In the genomic region with DNA sequence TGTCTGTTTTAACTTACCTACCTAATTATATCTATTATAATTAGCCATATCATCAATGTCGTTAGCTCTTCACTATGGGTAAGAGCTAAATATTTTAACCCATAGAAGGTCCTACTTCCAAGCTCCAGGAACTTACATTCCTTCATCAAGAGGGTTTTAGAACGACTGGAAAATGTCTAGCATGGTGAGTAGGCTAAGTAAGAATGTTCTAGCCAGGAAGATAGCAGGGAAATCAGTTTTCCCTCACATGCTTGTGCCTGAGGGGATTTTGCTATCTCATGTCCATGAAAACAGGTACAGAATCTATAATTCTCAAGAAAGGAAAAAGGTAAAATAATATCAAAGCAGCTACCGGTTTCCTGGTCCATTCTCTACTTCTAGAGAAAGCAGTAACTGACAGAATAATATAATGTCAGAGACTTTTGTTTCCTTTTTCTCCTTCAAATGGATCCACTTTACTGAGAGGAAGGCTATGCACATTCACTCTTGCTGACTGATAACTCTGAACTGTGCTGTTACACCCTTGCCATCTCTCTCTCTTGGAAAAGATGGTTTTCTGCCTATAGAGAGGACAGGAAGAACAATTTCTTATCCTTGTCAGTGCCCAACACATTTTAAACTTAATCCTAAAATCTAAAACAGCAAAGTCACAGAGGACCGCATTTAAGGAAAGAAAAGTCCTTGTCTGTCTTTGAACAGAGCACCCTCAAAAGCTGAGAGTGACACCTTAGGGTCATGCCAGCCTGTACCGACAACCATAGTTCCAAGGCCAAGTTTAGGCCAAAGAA, we compare ENCODE assay signal across 18 cellular contexts.
DNase-seq lines count a peak whose midpoint lies in the region; ATAC-seq and TF ChIP-seq lines count a peak whose summit lies in the region.
"Had no signal": no experiment of that assay in that cellular context is flagged by ENCODE, and none has a peak within 500 bp of the region (broad histone marks: within the 10 kb centered on the region; RNA-seq: fewer than 3 reads in every experiment).

No MANE protein-coding gene starts in this region.

- H2BK12ac ChIP-seq in mesenchymal stem cell (ENCODE audit: low read length in 2 of 2), result peak overlapping the region in 1 of 2 experiments; percentile 59

- no peak overlapping the region for H3K23ac ChIP-seq in mesenchymal stem cell (ENCODE audit: low read length in 2 of 2)

- no peak overlapping the region for H3K4ac ChIP-seq in mesenchymal stem cell (ENCODE audit: low read depth in 1 of 2, low read length in 2 of 2)

- intact Hi-C loops in upper lobe of right lung (cut with DNase I), result no loop called here

- H3K4me3 Mint-ChIP-seq in activated naive CD8-positive, alpha-beta T cell treated with anti-CD3 and anti-CD28 coated beads, Interleukin-2, amount 50 U/mL, for 24 hours, result no peak overlapping the region
- H3K4me3 Mint-ChIP-seq in activated naive CD8-positive, alpha-beta T cell treated with anti-CD3 and anti-CD28 coated beads for 36 hours, result no peak overlapping the region
- no peak overlapping the region for H3K4me3 Mint-ChIP-seq in brain
- H3K4me3 Mint-ChIP-seq: activated B cell treated with CpG ODN at 0.5 μM for 24 hours had no signal

- H2BK15ac ChIP-seq in mesenchymal stem cell (ENCODE audit: low read depth, poor library complexity, severe bottlenecking), result no peak overlapping the region

- H3K27me3 Mint-ChIP-seq in activated naive CD8-positive, alpha-beta T cell treated with anti-CD3 and anti-CD28 coated beads, Interleukin-2, amount 50 U/mL, for 24 hours, result no peaks in the 10 kb centered on the region
- no peaks in the 10 kb centered on the region for H3K27me3 Mint-ChIP-seq in activated naive CD8-positive, alpha-beta T cell treated with anti-CD3 and anti-CD28 coated beads for 36 hours
- no peaks in the 10 kb centered on the region for H3K27me3 Mint-ChIP-seq in brain
- H3K27me3 Mint-ChIP-seq: activated B cell treated with CpG ODN at 0.5 μM for 24 hours had no signal

- no peak for TF ChIP-seq CTCF in brain (conservative IDR thresholded peaks at IDR 0.05)
- TF ChIP-seq CTCF in upper lobe of right lung (IDR thresholded peaks at IDR 0.05), result no peak

- H3K4me3 ChIP-seq in mesenchymal stem cell (ENCODE audit: insufficient read depth in 1 of 2, low read depth in 1 of 2, low read length in 2 of 2) (no peak overlapping the region), upper lobe of right lung (no peak overlapping the region)
- H3K4me3 ChIP-seq: A549 had no signal

- H3K79me1 ChIP-seq in mesenchymal stem cell (replicated peaks; ENCODE audit: low read length, poor library complexity, severe bottlenecking), result peaks cover 15% of the 10 kb centered on the region

- ATAC-seq in activated naive CD8-positive, alpha-beta T cell treated with anti-CD3 and anti-CD28 coated beads, Interleukin-2, amount 50 U/mL, for 24 hours, result no peak
- no peak for ATAC-seq in upper lobe of right lung
- ATAC-seq in GM18870 (IDR thresholded peaks at IDR 0.05; ENCODE audit: unreplicated experiment), result no peak
- ATAC-seq: A549, Right ventricle myocardium inferior had no signal

- peaks cover 23% of the 10 kb centered on the region for H3K36me3 Mint-ChIP-seq in activated naive CD8-positive, alpha-beta T cell treated with anti-CD3 and anti-CD28 coated beads, Interleukin-2, amount 50 U/mL, for 24 hours (ENCODE audit: low read depth)
- H3K36me3 Mint-ChIP-seq in activated naive CD8-positive, alpha-beta T cell treated with anti-CD3 and anti-CD28 coated beads for 36 hours, result peaks cover 42% of the 10 kb centered on the region
- peaks cover 8% of the 10 kb centered on the region for H3K36me3 Mint-ChIP-seq in brain

- no peak overlapping the region for H2BK5ac ChIP-seq in mesenchymal stem cell (ENCODE audit: low read depth, low read length, poor library complexity, severe bottlenecking)

- H2AK5ac ChIP-seq in mesenchymal stem cell (ENCODE audit: low read length, severe bottlenecking), result no peak overlapping the region

- H3K27ac ChIP-seq in mesenchymal stem cell (ENCODE audit: low read length, poor library complexity, severe bottlenecking) (no peak overlapping the region), upper lobe of right lung (peak overlapping the region; percentile 2)
- H3K27ac ChIP-seq: C4-2B had no signal

- H3K27ac Mint-ChIP-seq in activated naive CD8-positive, alpha-beta T cell treated with anti-CD3 and anti-CD28 coated beads, Interleukin-2, amount 50 U/mL, for 24 hours, result peak overlapping the region; percentile 11
- no peak overlapping the region for H3K27ac Mint-ChIP-seq in activated naive CD8-positive, alpha-beta T cell treated with anti-CD3 and anti-CD28 coated beads for 36 hours
- peak overlapping the region in 4 of 5 experiments; percentile 15 to 63 (median 37) for H3K27ac Mint-ChIP-seq in brain
- H3K27ac Mint-ChIP-seq: activated B cell treated with CpG ODN at 0.5 μM for 24 hours had no signal

- H3K9me3 ChIP-seq in mesenchymal stem cell (ENCODE audit: control insufficient read depth, low read length) (no peaks in the 10 kb centered on the region), upper lobe of right lung (no peaks in the 10 kb centered on the region)
- H3K9me3 ChIP-seq: A549 had no signal

- H4K8ac ChIP-seq in mesenchymal stem cell (ENCODE audit: low read length), result no peak overlapping the region

- H3K4me1 Mint-ChIP-seq in activated naive CD8-positive, alpha-beta T cell treated with anti-CD3 and anti-CD28 coated beads, Interleukin-2, amount 50 U/mL, for 24 hours, result peaks cover 63% of the 10 kb centered on the region
- peaks cover 53% of the 10 kb centered on the region for H3K4me1 Mint-ChIP-seq in activated naive CD8-positive, alpha-beta T cell treated with anti-CD3 and anti-CD28 coated beads for 36 hours
- H3K4me1 Mint-ChIP-seq in brain, result peaks cover 46% of the 10 kb centered on the region

- WGBS in mesenchymal stem cell, result 64% methylated on average over 3 of the region's 5 CpGs

- peak overlapping the region; percentile 9 for H3K9ac ChIP-seq in mesenchymal stem cell (ENCODE audit: low read length)

- DNase-seq in activated naive CD8-positive, alpha-beta T cell treated with anti-CD3 and anti-CD28 coated beads, Interleukin-2, amount 50 U/mL, for 24 hours, result no peak
- no peak for DNase-seq in activated naive CD8-positive, alpha-beta T cell treated with anti-CD3 and anti-CD28 coated beads for 36 hours
- DNase-seq in mesenchymal stem cell (peak; percentile 65), upper lobe of right lung (no peak), inferior parietal cortex (ENCODE audit: extremely low spot score) (no peak)
- DNase-seq in activated CD8-positive, alpha-beta memory T cell treated with anti-CD3 and anti-CD28 coated beads for 24 hours, result no peak
- DNase-seq: activated B cell treated with CpG ODN at 0.5 μM for 24 hours; anterior cingulate cortex; cortex of kidney; DMS79 treated with DMSO at 0.1 percent for 48 hours; NCI-H1694; NCI-H345; stimulated activated naive CD4-positive, alpha-beta T cell treated with Interleukin-2 at 50 U/mL for 16 hours had no signal

- H3K9me3 Mint-ChIP-seq in activated naive CD8-positive, alpha-beta T cell treated with anti-CD3 and anti-CD28 coated beads, Interleukin-2, amount 50 U/mL, for 24 hours, result peaks cover 10% of the 10 kb centered on the region
- H3K9me3 Mint-ChIP-seq in activated naive CD8-positive, alpha-beta T cell treated with anti-CD3 and anti-CD28 coated beads for 36 hours, result peaks cover 6% of the 10 kb centered on the region
- peaks cover 0 to 2% (median 0%) of the 10 kb centered on the region in 5 experiments for H3K9me3 Mint-ChIP-seq in brain
- H3K9me3 Mint-ChIP-seq: activated B cell treated with CpG ODN at 0.5 μM for 24 hours had no signal

- no peak overlapping the region for H3K14ac ChIP-seq in mesenchymal stem cell (ENCODE audit: low read length in 2 of 2)

- no peak overlapping the region for H3K4me2 ChIP-seq in mesenchymal stem cell (ENCODE audit: low read length, poor library complexity, severe bottlenecking)
- H3K4me2 ChIP-seq: A549 had no signal

- no peak overlapping the region for H2BK120ac ChIP-seq in mesenchymal stem cell (ENCODE audit: low read depth, low read length)

- H3K18ac ChIP-seq in mesenchymal stem cell (ENCODE audit: low read depth in 1 of 2, low read length in 2 of 2), result no peak overlapping the region

- H3K4me1 ChIP-seq in mesenchymal stem cell (ENCODE audit: control insufficient read depth, insufficient read depth, low read depth, low read length) (peaks cover 2% of the 10 kb centered on the region), upper lobe of right lung (peaks cover 17% of the 10 kb centered on the region)

- no peak overlapping the region for H4K91ac ChIP-seq in mesenchymal stem cell (ENCODE audit: low read length)

- H3K36me3 ChIP-seq in mesenchymal stem cell (ENCODE audit: control insufficient read depth in 1 of 2, insufficient read depth in 2 of 2, low read depth in 1 of 2, low read length in 2 of 2) (peaks cover under 1 to 13% of the 10 kb centered on the region in 2 experiments), upper lobe of right lung (no peaks in the 10 kb centered on the region)

- no peaks in the 10 kb centered on the region for H3K27me3 ChIP-seq in mesenchymal stem cell (ENCODE audit: control insufficient read depth in 1 of 2, insufficient read depth in 1 of 2, low read length in 2 of 2)
- no peaks in the 10 kb centered on the region for H3K27me3 ChIP-seq in upper lobe of right lung

- no peak overlapping the region for H2AFZ ChIP-seq in mesenchymal stem cell (ENCODE audit: low read depth, low read length)
